Comparison of ENCODE assay signal across 1 cellular context in genomic region chr1:26094076-26094669, GRCh38.
TF ChIP-seq lines count a peak whose summit lies in the region.

No MANE protein-coding gene starts in this region.

TF ChIP-seq in IMR-90, 13 proteins besides CTCF, POLR2A, EP300 and RAD21 (continued from another document):
- TF ChIP-seq USF2 (IDR thresholded peaks at IDR 0.05; ENCODE audit: low read depth, low read length) (no peak), RFX5 (IDR thresholded peaks at IDR 0.05; ENCODE audit: low read depth, low read length) (no peak), ELK1 (IDR thresholded peaks at IDR 0.05; ENCODE audit: borderline replicate concordance, low read depth, low read length) (no peak)
TF ChIP-seq in IMR-90: peak in this region for 0.
